ENCODE assay signal across 1 cellular context in genomic region chr19:39401549-39402416, GRCh38.
TF ChIP-seq lines count a peak whose summit lies in the region.

No MANE protein-coding gene starts in this region.

TF ChIP-seq in IMR-90, 13 proteins besides CTCF, POLR2A, EP300 and RAD21:
- peak; percentile 44; the same call in 1 of the 2 replicates for TF ChIP-seq MAZ (IDR thresholded peaks at IDR 0.05; ENCODE audit: borderline replicate concordance, low read depth, low read length)
- no peak for TF ChIP-seq RCOR1 (IDR thresholded peaks at IDR 0.05; ENCODE audit: insufficient replicate concordance, low read length)
- TF ChIP-seq, protein P1, sequence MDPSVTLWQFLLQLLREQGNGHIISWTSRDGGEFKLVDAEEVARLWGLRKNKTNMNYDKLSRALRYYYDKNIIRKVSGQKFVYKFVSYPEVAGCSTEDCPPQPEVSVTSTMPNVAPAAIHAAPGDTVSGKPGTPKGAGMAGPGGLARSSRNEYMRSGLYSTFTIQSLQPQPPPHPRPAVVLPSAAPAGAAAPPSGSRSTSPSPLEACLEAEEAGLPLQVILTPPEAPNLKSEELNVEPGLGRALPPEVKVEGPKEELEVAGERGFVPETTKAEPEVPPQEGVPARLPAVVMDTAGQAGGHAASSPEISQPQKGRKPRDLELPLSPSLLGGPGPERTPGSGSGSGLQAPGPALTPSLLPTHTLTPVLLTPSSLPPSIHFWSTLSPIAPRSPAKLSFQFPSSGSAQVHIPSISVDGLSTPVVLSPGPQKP (IDR thresholded peaks at IDR 0.05; ENCODE audit: borderline replicate concordance, low read depth, low read length) = no peak
- TF ChIP-seq CHD1 (IDR thresholded peaks at IDR 0.05; ENCODE audit: low read depth, low read length) = no peak
- no peak for TF ChIP-seq SMC3 (IDR thresholded peaks at IDR 0.05; ENCODE audit: low read depth, low read length)
- TF ChIP-seq NFE2L2 (IDR thresholded peaks at IDR 0.05; ENCODE audit: low read depth, low read length) = peak; percentile 40; the same call in 1 of the 2 replicates
- peak; percentile 59 for TF ChIP-seq CEBPB (IDR thresholded peaks at IDR 0.05; ENCODE audit: low read depth, low read length)
- TF ChIP-seq RFX5 (IDR thresholded peaks at IDR 0.05; ENCODE audit: low read depth, low read length) = no peak
- TF ChIP-seq MXI1 (IDR thresholded peaks at IDR 0.05; ENCODE audit: borderline replicate concordance, low read depth, low read length) = 0 out of 2 replicates have a peak, but pooled peaks have one; percentile 10
- TF ChIP-seq, protein P2, sequence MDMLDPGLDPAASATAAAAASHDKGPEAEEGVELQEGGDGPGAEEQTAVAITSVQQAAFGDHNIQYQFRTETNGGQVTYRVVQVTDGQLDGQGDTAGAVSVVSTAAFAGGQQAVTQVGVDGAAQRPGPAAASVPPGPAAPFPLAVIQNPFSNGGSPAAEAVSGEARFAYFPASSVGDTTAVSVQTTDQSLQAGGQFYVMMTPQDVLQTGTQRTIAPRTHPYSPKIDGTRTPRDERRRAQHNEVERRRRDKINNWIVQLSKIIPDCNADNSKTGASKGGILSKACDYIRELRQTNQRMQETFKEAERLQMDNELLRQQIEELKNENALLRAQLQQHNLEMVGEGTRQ (IDR thresholded peaks at IDR 0.05; ENCODE audit: low read depth, low read length) = 0 out of 2 replicates have a peak, but pooled peaks have one; percentile 44
- peak; percentile 77 for TF ChIP-seq FOS (IDR thresholded peaks at IDR 0.05; ENCODE audit: low read depth, low read length)
- peak; percentile 79 for TF ChIP-seq BHLHE40 (IDR thresholded peaks at IDR 0.05; ENCODE audit: low read depth, low read length)
- peak; percentile 34 for TF ChIP-seq MAFK (IDR thresholded peaks at IDR 0.05; ENCODE audit: low read depth, low read length)
